In the genomic region with DNA sequence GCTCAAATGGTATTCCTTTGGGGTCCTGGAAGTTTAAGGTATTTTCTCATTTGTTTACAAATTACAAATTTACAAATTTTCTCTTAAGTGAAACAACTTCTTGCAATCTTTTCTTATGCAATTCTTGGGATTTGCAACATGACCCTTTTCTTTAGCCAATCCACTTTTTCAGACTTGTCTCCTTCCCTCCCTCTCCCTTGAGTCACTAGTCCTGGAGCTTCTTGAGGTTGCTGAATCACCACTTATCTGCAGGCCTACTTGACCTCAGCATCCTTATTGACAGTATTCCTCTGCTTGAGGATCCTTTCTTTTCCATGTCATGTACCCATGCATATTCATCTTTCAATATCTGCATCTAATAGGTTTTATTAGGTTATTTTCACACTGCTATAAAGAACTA, we compare ENCODE assay signal across 12 cellular contexts.
A peak's percentile ranks its signal among the peaks of the same experiment; 100 is the strongest.
DNase-seq lines count a peak whose midpoint lies in the region; ATAC-seq and TF ChIP-seq lines count a peak whose summit lies in the region.
"Had no signal": no experiment of that assay in that cellular context is flagged by ENCODE, and none has a peak within 500 bp of the region (broad histone marks: within the 10 kb centered on the region; RNA-seq: fewer than 3 reads in every experiment).

No MANE protein-coding gene starts in this region.

- no peaks in the 10 kb centered on the region for H3K9me3 ChIP-seq in smooth muscle cell (replicated peaks; ENCODE audit: low read depth)
- H3K9me3 ChIP-seq: Peyer's patch had no signal

- H3K4me1 ChIP-seq in smooth muscle cell (ENCODE audit: low read depth) = peaks cover 21% of the 10 kb centered on the region
- H3K4me1 ChIP-seq: Peyer's patch had no signal

- H3K4me2 ChIP-seq in smooth muscle cell = peak overlapping the region; percentile 70

- H3K9ac ChIP-seq in smooth muscle cell (ENCODE audit: low read depth) = peak overlapping the region; percentile 62

- POLR2A ChIA-PET in RWPE1 (lab: Yijun Ruan, JAX; ENCODE audit: low non-redundant PET) = no interaction called here

- H3K4me3 ChIP-seq in fibroblast of the aortic adventitia (ENCODE audit: low read depth, low read length) (no peak overlapping the region), smooth muscle cell (peak overlapping the region; percentile 5)
- H3K4me3 ChIP-seq: Peyer's patch had no signal

- no peak for ATAC-seq in GM21515 (IDR thresholded peaks at IDR 0.05; ENCODE audit: unreplicated experiment)

- no peak overlapping the region for H2AFZ ChIP-seq in smooth muscle cell (ENCODE audit: low read depth)

- H3F3A ChIP-seq in smooth muscle cell (ENCODE audit: low read depth) = peaks cover 20% of the 10 kb centered on the region

- DNase-seq in HCEC 1CT = peak; percentile 92
- peak; percentile 6 for DNase-seq in RWPE1 (ENCODE audit: low spot score)
- DNase-seq in fibroblast of the aortic adventitia (ENCODE audit: low read depth) = peak; percentile 91
- DNase-seq in smooth muscle cell (lab: John Stamatoyannopoulos, UW; ENCODE audit: unreplicated experiment) = no peak
- DNase-seq in DMS 273 (lab: John Stamatoyannopoulos, UW; ENCODE audit: unreplicated experiment) = no peak
- no peak for DNase-seq in DMS79 treated with DMSO at 0.1 percent for 48 hours (lab: John Stamatoyannopoulos, UW)
- DNase-seq: amygdala, GF-D8, NCI-H187 treated with DMSO at 0.1 percent for 48 hours, Peyer's patch, substantia nigra had no signal

- no peaks in the 10 kb centered on the region for H3K27me3 ChIP-seq in smooth muscle cell (ENCODE audit: low read depth)
- H3K27me3 ChIP-seq: Peyer's patch had no signal

- H3K27ac ChIP-seq in RWPE1 (no peak overlapping the region), smooth muscle cell (ENCODE audit: low read depth) (peak overlapping the region; percentile 94)

- H4K20me1 ChIP-seq in smooth muscle cell (ENCODE audit: low read depth) = no peaks in the 10 kb centered on the region

- CTCF ChIA-PET in RWPE1 (lab: Yijun Ruan, JAX) = no interaction called here

- TF ChIP-seq CTCF in RWPE1 (conservative IDR thresholded peaks at IDR 0.05; ENCODE audit: low read depth) (no peak), fibroblast of the aortic adventitia (IDR thresholded peaks at IDR 0.05; ENCODE audit: insufficient read depth, low read length) (no peak), smooth muscle cell (IDR thresholded peaks at IDR 0.05; ENCODE audit: borderline replicate concordance, insufficient read depth, poor library complexity, severe bottlenecking) (no peak)

- no peaks in the 10 kb centered on the region for H3K36me3 ChIP-seq in smooth muscle cell (ENCODE audit: low read depth)
- H3K36me3 ChIP-seq: Peyer's patch had no signal

- no peaks in the 10 kb centered on the region for H3K79me2 ChIP-seq in smooth muscle cell (ENCODE audit: low read depth)

Comparison
In these comparisons a context has a peak if more than half of its experiments do, and no peak if none do; other contexts are left out.
1. DNase-seq: peak in HCEC 1CT (single experiment), RWPE1 (single experiment) and fibroblast of the aortic adventitia (single experiment); none in smooth muscle cell (single experiment), DMS 273 (single experiment) and DMS79 treated with DMSO at 0.1 percent for 48 hours (single experiment).